8 cellular contexts compared by ENCODE assay signal in genomic region chr1:154404984-154405761, GRCh38. TPM values are rescaled to one million over a fixed set of nuclear protein-coding genes. Genes with fewer than 3 reads are reported as not detected.
DNase-seq lines count a peak whose midpoint lies in the region; ATAC-seq and TF ChIP-seq lines count a peak whose summit lies in the region.

Gene IL6R, plus strand, starts transcription at chr1:154405343. Its CDS starts 287 bp downstream, at chr1:154405630.

- H3K27me3 ChIP-seq in foreskin keratinocyte, result no peaks in the 10 kb centered on the region

- H3K27me3 Mint-ChIP-seq in natural killer cell treated with Interleukin-12 subunit alpha and Interleukin-12 subunit beta and Interleukin-15 and Interleukin-18, amount 100 ng/mL, for 72 hours, result peaks cover 32 to 33% of the 10 kb centered on the region in 2 donors

- peaks cover 20% of the 10 kb centered on the region for H3K4me1 ChIP-seq in foreskin keratinocyte

- peaks cover 51 to 53% of the 10 kb centered on the region in 2 donors for H3K4me1 Mint-ChIP-seq in natural killer cell treated with Interleukin-12 subunit alpha and Interleukin-12 subunit beta and Interleukin-15 and Interleukin-18, amount 100 ng/mL, for 72 hours (ENCODE audit: low read depth in 2 of 2)

- H3K27ac Mint-ChIP-seq in natural killer cell treated with Interleukin-12 subunit alpha and Interleukin-12 subunit beta and Interleukin-15 and Interleukin-18, amount 100 ng/mL, for 72 hours, result peak within 1 kb of the TSS; percentile 26 to 73

- H3K9me3 Mint-ChIP-seq in natural killer cell treated with Interleukin-12 subunit alpha and Interleukin-12 subunit beta and Interleukin-15 and Interleukin-18, amount 100 ng/mL, for 72 hours, result no peaks in the 10 kb centered on the region

- peak within 1 kb of the TSS; percentile 94 for H3K27ac ChIP-seq in foreskin keratinocyte

- peak within 1 kb of the TSS; percentile 81 for H3K4me3 Mint-ChIP-seq in natural killer cell treated with Interleukin-12 subunit alpha and Interleukin-12 subunit beta and Interleukin-15 and Interleukin-18, amount 100 ng/mL, for 72 hours

- no peaks in the 10 kb centered on the region for H3K36me3 Mint-ChIP-seq in natural killer cell treated with Interleukin-12 subunit alpha and Interleukin-12 subunit beta and Interleukin-15 and Interleukin-18, amount 100 ng/mL, for 72 hours

- peak; percentile 35 for ATAC-seq in HG03196 (IDR thresholded peaks at IDR 0.05; ENCODE audit: unreplicated experiment)
- peak; percentile 83 for ATAC-seq in foreskin keratinocyte
- ATAC-seq in natural killer cell treated with Interleukin-12 subunit alpha and Interleukin-12 subunit beta and Interleukin-15 and Interleukin-18, amount 100 ng/mL, for 72 hours, result peak; percentile 71 to 80

- TF ChIP-seq CTCF in foreskin keratinocyte (conservative IDR thresholded peaks at IDR 0.05), result peak; percentile 96

- DNase-seq in NCI-H1417 (lab: John Stamatoyannopoulos, UW), result peak in 2 of 3 experiments; percentile 52 to 58
- no peak for DNase-seq in NCI-H1417 treated with DMSO at 0.1 percent for 48 hours (lab: John Stamatoyannopoulos, UW)
- DNase-seq in RPMI7951 (ENCODE audit: low read depth), result peak; percentile 86
- peak; percentile 41 for DNase-seq in activated gamma-delta T cell treated with anti-CD3 and anti-CD28 coated beads, Interleukin-2, amount 50 U/mL, for 16 hours (ENCODE audit: low read depth)
- peak; percentile 66 to 84 for DNase-seq in foreskin keratinocyte
- DNase-seq in natural killer cell treated with Interleukin-12 subunit alpha and Interleukin-12 subunit beta and Interleukin-15 and Interleukin-18, amount 100 ng/mL, for 72 hours (ENCODE audit: low spot score), result peak; percentile 79
- DNase-seq in stromal cell of bone marrow (ENCODE audit: low read depth), result peak; percentile 92

RNA-seq across cellular contexts. Expression of gene IL6R, which starts in this region (rescaled TPM):
- total RNA-seq in RPMI7951 (2014; rRNA removed; shearing (Covaris generic)), result 0.24 and 0.29 TPM in 2 replicates
- 17.5 and 22.5 TPM in 2 replicates for total RNA-seq in foreskin keratinocyte
- 5.8 and 6.3 TPM in 2 replicates for polyA plus RNA-seq in foreskin keratinocyte
- total RNA-seq in natural killer cell treated with Interleukin-12 subunit alpha and Interleukin-12 subunit beta and Interleukin-15 and Interleukin-18, amount 100 ng/mL, for 72 hours, result 1 to 10 TPM; 2.3 to 4.0 TPM

Comparison
In these comparisons a context has a peak if more than half of its experiments do, and no peak if none do; other contexts are left out.
1. Peak in DNase-seq in RPMI7951; RNA of the gene not detected or under 1 TPM.